7 cellular contexts compared by ENCODE assay signal in genomic region chr5:54944364-54944763, GRCh38. TPM values are rescaled to one million over a fixed set of nuclear protein-coding genes. Genes with fewer than 3 reads are reported as not detected.
DNase-seq lines count a peak whose midpoint lies in the region; ATAC-seq, FAIRE-seq and TF ChIP-seq lines count a peak whose summit lies in the region.

No MANE protein-coding gene starts in this region.

- intact Hi-C loops in activated CD8-positive, alpha-beta T cell treated with anti-CD3 and anti-CD28 coated beads for 36 hours (cut with micrococcal nuclease): loop anchor here (1.0 kb wide), 1 partner anchor 202 kb away; no protein-coding TSS in a partner anchor

- FAIRE-seq in small intestine (lab: Jason Lieb, UNC): no peak

- no peaks in the 10 kb centered on the region for H3K36me3 ChIP-seq in small intestine (ENCODE audit: control insufficient read depth in 2 of 2, insufficient read depth in 2 of 2, low read length in 2 of 2)

- no peaks in the 10 kb centered on the region for H3K36me3 Mint-ChIP-seq in activated CD8-positive, alpha-beta T cell treated with anti-CD3 and anti-CD28 coated beads for 36 hours (ENCODE audit: low read depth)

- 71 to 74% (median 73%) methylated on average over 7 of the region's 7 CpGs for WGBS in small intestine, 3 donors

- H3K4me1 ChIP-seq in small intestine (ENCODE audit: control insufficient read depth in 2 of 2, insufficient read depth in 1 of 2, low read depth in 1 of 2, low read length in 1 of 2): no peaks in the 10 kb centered on the region

- ATAC-seq in activated CD8-positive, alpha-beta T cell treated with anti-CD3 and anti-CD28 coated beads for 36 hours: peak; percentile 67
- ATAC-seq in GM21528 (IDR thresholded peaks at IDR 0.05; ENCODE audit: low FRiP score, unreplicated experiment) (no peak), HG02938 (IDR thresholded peaks at IDR 0.05; ENCODE audit: unreplicated experiment) (no peak)

- no peaks in the 10 kb centered on the region for H3K9me3 Mint-ChIP-seq in activated CD8-positive, alpha-beta T cell treated with anti-CD3 and anti-CD28 coated beads for 36 hours

- H3K27me3 Mint-ChIP-seq in activated CD8-positive, alpha-beta T cell treated with anti-CD3 and anti-CD28 coated beads for 36 hours: peaks cover 1% of the 10 kb centered on the region

- DNase-seq in EL: peak; percentile 41
- peak; percentile 1 for DNase-seq in HuH-7 (ENCODE audit: low spot score)
- DNase-seq in activated CD8-positive, alpha-beta T cell treated with anti-CD3 and anti-CD28 coated beads for 36 hours: peak; percentile 59
- DNase-seq in fibroblast of peridontal ligament (ENCODE audit: extremely low read depth): peak; percentile 73
- DNase-seq in small intestine: peak; percentile 34

- H3K4me1 Mint-ChIP-seq in activated CD8-positive, alpha-beta T cell treated with anti-CD3 and anti-CD28 coated beads for 36 hours (ENCODE audit: low read depth): no peaks in the 10 kb centered on the region

- POLR2A ChIA-PET in activated CD8-positive, alpha-beta T cell treated with anti-CD3 and anti-CD28 coated beads for 36 hours (lab: Charles Lee): interaction anchor here (0.8 kb wide), 1 partner anchor 11 kb away, joined by 3 read pairs; no protein-coding TSS in a partner anchor

- H3K4me3 Mint-ChIP-seq in activated CD8-positive, alpha-beta T cell treated with anti-CD3 and anti-CD28 coated beads for 36 hours: no peak overlapping the region

- H3K4me3 ChIP-seq in small intestine (ENCODE audit: low read depth in 1 of 2, low read length in 2 of 2): no peak overlapping the region

- CTCF ChIA-PET in activated CD8-positive, alpha-beta T cell treated with anti-CD3 and anti-CD28 coated beads for 36 hours (lab: Charles Lee): interaction anchor here (0.6 to 4.6 kb wide), 68 partner anchors 9 to 477 kb away, joined by 3 to 97 read pairs (median 6); partner anchors contain the start of genes ESM1, GPX8, GZMK and SNX18

- peak; percentile 86 for TF ChIP-seq CTCF in activated CD8-positive, alpha-beta T cell treated with anti-CD3 and anti-CD28 coated beads for 36 hours (IDR thresholded peaks at IDR 0.05)

- H3K27me3 ChIP-seq in small intestine (ENCODE audit: control insufficient read depth in 2 of 2, insufficient read depth in 2 of 2, low read length in 2 of 2): no peaks in the 10 kb centered on the region

- H3K27ac ChIP-seq in small intestine (ENCODE audit: low read depth in 1 of 2, low read length in 1 of 2): no peak overlapping the region

- H3K27ac Mint-ChIP-seq in activated CD8-positive, alpha-beta T cell treated with anti-CD3 and anti-CD28 coated beads for 36 hours: no peak overlapping the region

- no peaks in the 10 kb centered on the region for H3K9me3 ChIP-seq in small intestine (ENCODE audit: control insufficient read depth, low read depth)

RNA-seq across cellular contexts. Expression of gene ESM1, which starts 41.0 kb away (rescaled TPM):
- under 1 TPM; 0.20 to 0.47 TPM for total RNA-seq in activated CD8-positive, alpha-beta T cell treated with anti-CD3 and anti-CD28 coated beads for 36 hours
- polyA plus RNA-seq in small intestine: under 1 TPM in 1 of 3 donors, not detected in 2; 0.79 TPM

Comparison
In these comparisons a context has a peak if more than half of its experiments do, and no peak if none do; other contexts are left out.
1. DNase-seq: peak in every context shown above with its lines; median percentile 73 in fibroblast of peridontal ligament; 59 in activated CD8-positive, alpha-beta T cell treated with anti-CD3 and anti-CD28 coated beads for 36 hours; 41 in EL; 34 in small intestine; 1 in HuH-7.